27 cellular contexts compared by ENCODE assay signal in the genomic region with DNA sequence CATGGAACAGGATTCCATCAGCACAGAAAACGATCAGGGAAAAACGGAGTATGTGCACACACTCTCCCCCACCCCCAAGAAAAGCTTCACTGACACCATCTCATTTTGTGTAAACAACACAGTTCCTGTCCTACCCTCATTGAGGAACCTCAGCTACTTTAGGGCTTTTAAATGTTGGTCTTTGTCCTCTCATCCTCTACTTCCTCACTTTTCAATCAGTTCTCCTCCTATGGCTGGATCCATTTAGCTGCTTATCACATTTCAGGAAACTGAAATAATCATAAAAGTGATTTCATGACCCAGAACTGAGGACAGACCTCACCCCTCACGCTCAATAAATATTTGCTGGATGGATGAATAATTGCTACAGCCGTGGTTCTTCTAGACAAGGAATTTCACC. TPM values are rescaled to one million over a fixed set of nuclear protein-coding genes. Genes with fewer than 3 reads are reported as not detected.
DNase-seq lines count a peak whose midpoint lies in the region; ATAC-seq and TF ChIP-seq lines count a peak whose summit lies in the region.
"Had no signal": no experiment of that assay in that cellular context is flagged by ENCODE, and none has a peak within 500 bp of the region (broad histone marks: within the 10 kb centered on the region; RNA-seq: fewer than 3 reads in every experiment).

No MANE protein-coding gene starts in this region.

- no peak overlapping the region for H4K91ac ChIP-seq in mesenchymal stem cell (ENCODE audit: low read length)

- H3K9me3 ChIP-seq in PC-3 (ENCODE audit: low read length) (no peaks in the 10 kb centered on the region), mesenchymal stem cell (ENCODE audit: control insufficient read depth, low read length) (no peaks in the 10 kb centered on the region), upper lobe of right lung (no peaks in the 10 kb centered on the region), sigmoid colon (no peaks in the 10 kb centered on the region)
- H3K9me3 ChIP-seq: heart left ventricle, pancreas, testis had no signal

- H2BK12ac ChIP-seq in mesenchymal stem cell (ENCODE audit: low read length in 2 of 2) = no peak overlapping the region

- intact Hi-C loops in PC-3 (cut with micrococcal nuclease) = loop anchor here (5.0 kb wide), 1 partner anchor 35 kb away; the partner anchor contains the start of gene PNRC1
- intact Hi-C loops in upper lobe of right lung (cut with DNase I) = no loop called here
- intact Hi-C loops in sigmoid colon (cut with DNase I) = no loop called here

- BruUV-seq in PC-3 (replicated peaks; lab: Mats Ljungman, UMichigan) = no TSS peak

- H2BK120ac ChIP-seq in mesenchymal stem cell (ENCODE audit: low read depth, low read length) = no peak overlapping the region

- H3K36me3 ChIP-seq in PC-3 (ENCODE audit: low read depth, low read length) (no peaks in the 10 kb centered on the region), mesenchymal stem cell (ENCODE audit: control insufficient read depth in 1 of 2, insufficient read depth in 2 of 2, low read depth in 1 of 2, low read length in 2 of 2) (no peaks in the 10 kb centered on the region), upper lobe of right lung (no peaks in the 10 kb centered on the region), sigmoid colon (no peaks in the 10 kb centered on the region)
- H3K36me3 ChIP-seq: heart left ventricle, pancreas had no signal

- no peak overlapping the region for H2BK5ac ChIP-seq in mesenchymal stem cell (ENCODE audit: low read depth, low read length, poor library complexity, severe bottlenecking)

- DNase-seq in NOMO-1 (lab: John Stamatoyannopoulos, UW; ENCODE audit: unreplicated experiment in 2 of 2) (peak; percentile 33 to 54), NOMO-1 treated with dmso at 0.1 percent for 144 hours (lab: John Stamatoyannopoulos, UW; ENCODE audit: unreplicated experiment) (no peak), PC-3 (peak; percentile 49), mesenchymal stem cell (peak; percentile 31), upper lobe of right lung (no peak), sigmoid colon (no peak), islet precursor cell (no peak), NCI-H82 treated with DMSO at 0.1 percent for 48 hours (lab: John Stamatoyannopoulos, UW; ENCODE audit: unreplicated experiment) (no peak)
- DNase-seq: activated CD4-positive, alpha-beta memory T cell treated with anti-CD3 and anti-CD28 coated beads, Interleukin-2, amount 10 ng/mL, durations not matched to agents 7 days and 5 days; activated CD4-positive, alpha-beta T cell treated with anti-CD3 and anti-CD28 coated beads for 1 hour; activated CD8-positive, alpha-beta memory T cell treated with anti-CD3 and anti-CD28 coated beads, Interleukin-2, amount 50 U/mL, for 4 hours; activated naive CD4-positive, alpha-beta T cell treated with anti-CD3 and anti-CD28 coated beads, Interleukin-2, amount 10 ng/mL, durations not matched to agents 7 days and 5 days; amniotic stem cell; CD4-positive, alpha-beta T cell; EL; foreskin melanocyte; heart left ventricle; NCI-H1417; NCI-H2029 treated with DMSO at 0.1 percent for 48 hours; NCI-H2227 treated with DMSO at 0.1 percent for 48 hours; pancreas; stimulated activated naive CD4-positive, alpha-beta T cell treated with Interleukin-2 at 50 U/mL for 16 hours; T-helper 1 cell; testis had no signal

- H3K27me3 ChIP-seq in PC-3 (ENCODE audit: low read length) (no peaks in the 10 kb centered on the region), mesenchymal stem cell (ENCODE audit: control insufficient read depth in 1 of 2, insufficient read depth in 1 of 2, low read length in 2 of 2) (no peaks in the 10 kb centered on the region), upper lobe of right lung (no peaks in the 10 kb centered on the region), sigmoid colon (no peaks in the 10 kb centered on the region)
- H3K27me3 ChIP-seq: heart left ventricle, pancreas, testis had no signal

- H3K9ac ChIP-seq in PC-3 (ENCODE audit: low read length) (no peak overlapping the region), mesenchymal stem cell (ENCODE audit: low read length) (no peak overlapping the region)

- 22% methylated on average over 2 of the region's 4 CpGs for WGBS in mesenchymal stem cell
- WGBS in sigmoid colon, 2 donors = 11 to 56% methylated on average over 4 of the region's 4 CpGs

- ATAC-seq in PC-3 (peak; percentile 81), upper lobe of right lung (peak; percentile 31)
- ATAC-seq: heart left ventricle; K562; natural killer cell treated with Interleukin-12 subunit alpha and Interleukin-12 subunit beta and Interleukin-15 and Interleukin-18, amount 100 ng/mL, for 72 hours; pancreas had no signal

- H3K18ac ChIP-seq in mesenchymal stem cell (ENCODE audit: low read depth in 1 of 2, low read length in 2 of 2) = peak overlapping the region in 1 of 2 experiments; percentile 27

- H3K4me1 ChIP-seq in PC-3 (ENCODE audit: insufficient read depth, low read length) (peaks cover 25% of the 10 kb centered on the region), mesenchymal stem cell (ENCODE audit: control insufficient read depth, insufficient read depth, low read depth, low read length) (no peaks in the 10 kb centered on the region), upper lobe of right lung (peaks cover 21% of the 10 kb centered on the region), sigmoid colon (peaks cover 0 to 5% (median 0%) of the 10 kb centered on the region in 4 donors)
- H3K4me1 ChIP-seq: testis had no signal

- TF ChIP-seq CTCF in PC-3 (conservative IDR thresholded peaks at IDR 0.05; ENCODE audit: low read depth, low read length) (no peak), upper lobe of right lung (IDR thresholded peaks at IDR 0.05) (no peak), sigmoid colon (IDR thresholded peaks at IDR 0.05) (no peak)

- POLR2A ChIA-PET in PC-3 (lab: Charles Lee; ENCODE audit: unreplicated experiment) = no interaction called here

- H2AK5ac ChIP-seq in mesenchymal stem cell (ENCODE audit: low read length, severe bottlenecking) = no peak overlapping the region

- H3K4me2 ChIP-seq in PC-3 (ENCODE audit: low read length) = peak overlapping the region; percentile 57
- H3K4me2 ChIP-seq in mesenchymal stem cell (ENCODE audit: low read length, poor library complexity, severe bottlenecking) = no peak overlapping the region

- no peak overlapping the region for H3K4me3 ChIP-seq in PC-3 (ENCODE audit: low read length)
- H3K4me3 ChIP-seq in mesenchymal stem cell (ENCODE audit: insufficient read depth in 1 of 2, low read depth in 1 of 2, low read length in 2 of 2) = no peak overlapping the region
- H3K4me3 ChIP-seq in upper lobe of right lung = no peak overlapping the region
- H3K4me3 ChIP-seq in sigmoid colon = no peak overlapping the region
- H3K4me3 ChIP-seq: heart left ventricle, K562, pancreas, skin epidermis, testis had no signal

- H2AFZ ChIP-seq in PC-3 (ENCODE audit: low read length) (no peak overlapping the region), mesenchymal stem cell (ENCODE audit: low read depth, low read length) (no peak overlapping the region)

- peak overlapping the region in 1 of 2 experiments; percentile 57 for H3K4ac ChIP-seq in mesenchymal stem cell (ENCODE audit: low read depth in 1 of 2, low read length in 2 of 2)

- no peaks in the 10 kb centered on the region for H3F3A ChIP-seq in PC-3 (ENCODE audit: low read length, unreplicated experiment)

- no peaks in the 10 kb centered on the region for H4K20me1 ChIP-seq in PC-3 (ENCODE audit: low read length)

- CTCF ChIA-PET in PC-3 (lab: Charles Lee) = interaction anchor here (0.6 to 1.0 kb wide), 2 partner anchors 65 to 204 kb away, joined by 3 to 4 read pairs; no protein-coding TSS in a partner anchor

- H3K9me2 ChIP-seq in PC-3 (replicated peaks; ENCODE audit: low read length) = no peaks in the 10 kb centered on the region

- H3K14ac ChIP-seq in mesenchymal stem cell (ENCODE audit: low read length in 2 of 2) = no peak overlapping the region

- H3K27ac ChIP-seq in PC-3 (ENCODE audit: low read length) (no peak overlapping the region), mesenchymal stem cell (ENCODE audit: low read length, poor library complexity, severe bottlenecking) (no peak overlapping the region), upper lobe of right lung (no peak overlapping the region), sigmoid colon (no peak overlapping the region)
- H3K27ac ChIP-seq: pancreas, skin epidermis, testis had no signal

- H3K79me2 ChIP-seq in PC-3 (ENCODE audit: low read length) = no peaks in the 10 kb centered on the region

- TF ChIP-seq POLR2A in sigmoid colon (IDR thresholded peaks at IDR 0.05) = no peak

- H3K23ac ChIP-seq in mesenchymal stem cell (ENCODE audit: low read length in 2 of 2) = no peak overlapping the region

- no peaks in the 10 kb centered on the region for H3K79me1 ChIP-seq in mesenchymal stem cell (replicated peaks; ENCODE audit: low read length, poor library complexity, severe bottlenecking)

- no peak for TF ChIP-seq EP300 in sigmoid colon (IDR thresholded peaks at IDR 0.05)

- no peak overlapping the region for H4K8ac ChIP-seq in mesenchymal stem cell (ENCODE audit: low read length)

- no peak overlapping the region for H2BK15ac ChIP-seq in mesenchymal stem cell (ENCODE audit: low read depth, poor library complexity, severe bottlenecking)

RNA-seq across cellular contexts. Expression of gene PNRC1, which starts 33.1 kb away (rescaled TPM):
- total RNA-seq in PC-3 (2014; rRNA removed) = 9.3 and 12.7 TPM in 2 replicates
- 105 TPM for polyA plus RNA-seq in mesenchymal stem cell (2013, experiment 1 of 2)
- 108 TPM for polyA plus RNA-seq in mesenchymal stem cell (2013, experiment 2 of 2)
- total RNA-seq in upper lobe of right lung = 183 TPM
- total RNA-seq in sigmoid colon = 100 to 1,000 TPM; 211 to 349 (median 300) TPM
- 10 to 100 TPM; 44.2 to 73.9 (median 52.7) TPM for polyA plus RNA-seq in sigmoid colon

Comparison
In these comparisons a context has a peak if more than half of its experiments do, and no peak if none do; other contexts are left out.
1. DNase-seq: peak in NOMO-1 (2 of 2), PC-3 (single experiment) and mesenchymal stem cell (single experiment); none in NOMO-1 treated with dmso at 0.1 percent for 144 hours (single experiment), upper lobe of right lung (single experiment), sigmoid colon (single experiment), islet precursor cell (single experiment) and NCI-H82 treated with DMSO at 0.1 percent for 48 hours (single experiment).
2. RNA of gene PNRC1, which starts 33.1 kb away (total RNA-seq): 211 to 349 TPM in sigmoid colon and 183 TPM in upper lobe of right lung (single experiment); 9.3 to 12.7 TPM in PC-3; every median in the first group is over 10 times any median in the second.